Comparison of ENCODE assay signal across 14 cellular contexts in genomic region chr16:1981972-1982574, GRCh38. TPM values are rescaled to one million over a fixed set of nuclear protein-coding genes. Genes with fewer than 3 reads are reported as not detected.
DNase-seq lines count a peak whose midpoint lies in the region; ATAC-seq, FAIRE-seq and TF ChIP-seq lines count a peak whose summit lies in the region.
"Had no signal": no experiment of that assay in that cellular context is flagged by ENCODE, and none has a peak within 500 bp of the region (broad histone marks: within the 10 kb centered on the region; RNA-seq: fewer than 3 reads in every experiment).

No MANE protein-coding gene starts in this region.

- intact Hi-C loops in K562 (cut with micrococcal nuclease) (no loop called here), psoas muscle (cut with DNase I) (no loop called here)

- CTCF ChIA-PET in K562 (lab: Yijun Ruan, JAX; ENCODE audit: low intra/inter-chr PET ratio): interaction anchor here (0.6 kb wide), 1 partner anchor 127 kb away, joined by 3 read pairs; no protein-coding TSS in a partner anchor

- H3K4me1 Mint-ChIP-seq in neural crest cell: peaks cover 30% of the 10 kb centered on the region
- peaks cover 53% of the 10 kb centered on the region for H3K4me1 Mint-ChIP-seq in stimulated activated naive CD8-positive, alpha-beta T cell treated with anti-CD3 and anti-CD28 coated beads, Interleukin-15, amount 100 ng/mL, for 72 hours

- TF ChIP-seq CTCF in K562 (IDR thresholded peaks at IDR 0.05 in 2 of 3, conservative IDR thresholded peaks at IDR 0.05 in 1 of 3; ENCODE audit: insufficient read depth in 2 of 3, low read depth in 1 of 3, low read length in 3 of 3): no peak
- TF ChIP-seq CTCF in neural crest cell (conservative IDR thresholded peaks at IDR 0.05): no peak
- no peak for TF ChIP-seq CTCF in psoas muscle (IDR thresholded peaks at IDR 0.05)

- peaks cover 63% of the 10 kb centered on the region for H3K27me3 Mint-ChIP-seq in neural crest cell (ENCODE audit: low read depth)
- H3K27me3 Mint-ChIP-seq in stimulated activated naive CD8-positive, alpha-beta T cell treated with anti-CD3 and anti-CD28 coated beads, Interleukin-15, amount 100 ng/mL, for 72 hours: peaks cover 46% of the 10 kb centered on the region

- peaks cover 6% of the 10 kb centered on the region for H3K36me3 Mint-ChIP-seq in neural crest cell (ENCODE audit: low read depth)

- TF ChIP-seq RAD21 in K562 (CRISPR knock-in tag; conservative IDR thresholded peaks at IDR 0.05 in 1 of 2, IDR thresholded peaks at IDR 0.05 in 1 of 2): no peak

- DNase-seq in NCI-H524 (lab: John Stamatoyannopoulos, UW) (peak; percentile 47 to 50), NCI-H524 treated with DMSO at 0.1 percent for 48 hours (lab: John Stamatoyannopoulos, UW) (no peak), LoVo (ENCODE audit: low spot score) (peak; percentile 40), K562 (ENCODE audit: extremely low read depth in 1 of 4, low spot score in 3 of 4) (no peak), neural crest cell (ENCODE audit: low read depth, low spot score) (no peak), psoas muscle (no peak), kidney glomerular epithelial cell (lab: John Stamatoyannopoulos, UW) (no peak)
- no peak for DNase-seq in stimulated activated naive CD8-positive, alpha-beta T cell treated with anti-CD3 and anti-CD28 coated beads, Interleukin-15, amount 100 ng/mL, for 72 hours
- DNase-seq: esophagus squamous epithelium, T1000 had no signal

- peak; percentile 57 for TF ChIP-seq POLR2A in K562 (conservative IDR thresholded peaks at IDR 0.05)

- H3K27ac Mint-ChIP-seq in neural crest cell (ENCODE audit: unreplicated experiment): no peak overlapping the region
- no peak overlapping the region for H3K27ac Mint-ChIP-seq in stimulated activated naive CD8-positive, alpha-beta T cell treated with anti-CD3 and anti-CD28 coated beads, Interleukin-15, amount 100 ng/mL, for 72 hours

- H2AFZ ChIP-seq in K562 (ENCODE audit: low read depth, low read length): no peak overlapping the region

- no peaks in the 10 kb centered on the region for H3K9me3 Mint-ChIP-seq in neural crest cell
- H3K9me3 Mint-ChIP-seq in stimulated activated naive CD8-positive, alpha-beta T cell treated with anti-CD3 and anti-CD28 coated beads, Interleukin-15, amount 100 ng/mL, for 72 hours: no peaks in the 10 kb centered on the region
- H3K9me3 Mint-ChIP-seq: stimulated activated naive CD8-positive, alpha-beta T cell treated with anti-CD3 and anti-CD28 coated beads, Interleukin-15, Interleukin-2, amounts not matched to agents 100 ng/mL and 50 ng/mL, for 24 hours had no signal

- H3K27ac ChIP-seq in K562 (ENCODE audit: extremely low read depth, low read depth, low read length) (no peak overlapping the region), psoas muscle (no peak overlapping the region)

- FAIRE-seq in K562 (lab: Jason Lieb, UNC): no peak
- FAIRE-seq: bronchial epithelial cell had no signal

- H3K27me3 ChIP-seq in K562 (ENCODE audit: control insufficient read depth in 2 of 2, insufficient read depth in 2 of 2, low read length in 2 of 2) (no peaks in the 10 kb centered on the region), psoas muscle (ENCODE audit: insufficient read depth in 3 of 3, low read length in 2 of 3) (no peaks in the 10 kb centered on the region)

- no peak overlapping the region for H3K4me3 ChIP-seq in K562
- H3K4me3 ChIP-seq in psoas muscle: no peak overlapping the region
- H3K4me3 ChIP-seq: esophagus squamous epithelium had no signal

- TF ChIP-seq EP300 in K562 (IDR thresholded peaks at IDR 0.05; ENCODE audit: low read length): no peak

- H3K36me3 ChIP-seq in K562 (ENCODE audit: control insufficient read depth, insufficient read depth, low read length) (peaks cover 44% of the 10 kb centered on the region; the same call in 2 of the 3 replicates), psoas muscle (ENCODE audit: insufficient read depth in 1 of 2, low read depth in 1 of 2) (peaks cover 9 to 43% of the 10 kb centered on the region in 2 donors)

- 22% methylated on average over 6 of the region's 6 CpGs for WGBS in K562 (ENCODE audit: insufficient coverage, low coverage, missing lambda C conversion rate)
- WGBS in psoas muscle, 3 donors: 31 to 41% (median 35%) methylated on average over 6 of the region's 6 CpGs

- POLR2A ChIA-PET in K562 (lab: Yijun Ruan, JAX): interaction anchor here (0.8 to 10.2 kb wide), 5 partner anchors 8 to 173 kb away, joined by 3 to 103 read pairs (median 4); partner anchors contain the start of genes RNF151, RPS2, TBL3 and TRAF7

- peak overlapping the region; percentile 85 for H3K4me3 Mint-ChIP-seq in neural crest cell
- H3K4me3 Mint-ChIP-seq in stimulated activated naive CD8-positive, alpha-beta T cell treated with anti-CD3 and anti-CD28 coated beads, Interleukin-15, amount 100 ng/mL, for 72 hours: no peak overlapping the region

- H3K9me1 ChIP-seq in K562 (ENCODE audit: control insufficient read depth, insufficient read depth, low read length): no peaks in the 10 kb centered on the region

- H3K9ac ChIP-seq in K562 (ENCODE audit: insufficient read depth in 1 of 2, low read depth in 2 of 2, low read length in 2 of 2): peak overlapping the region in 1 of 2 experiments; percentile 20; a peak in 1 of 4 replicates

- H3K4me1 ChIP-seq in K562 (replicated peaks in 1 of 2; ENCODE audit: control insufficient read depth in 2 of 2, insufficient read depth in 2 of 2, low read length in 2 of 2) (peaks cover 6 to 83% of the 10 kb centered on the region in 2 experiments; a peak in 4 of 5 replicates), psoas muscle (peaks cover 32% of the 10 kb centered on the region)

- no peaks in the 10 kb centered on the region for H3K9me3 ChIP-seq in K562 (replicated peaks; ENCODE audit: control insufficient read depth, insufficient read depth, low read depth, low read length)
- H3K9me3 ChIP-seq in psoas muscle: no peaks in the 10 kb centered on the region
- H3K9me3 ChIP-seq: esophagus squamous epithelium had no signal

- no peaks in the 10 kb centered on the region for H4K20me1 ChIP-seq in K562 (replicated peaks; ENCODE audit: control insufficient read depth, insufficient read depth, low read length)

- in situ Hi-C loops in K562 (cut with MboI): no loop called here

- ATAC-seq in K562: no peak
- ATAC-seq in psoas muscle: no peak
- ATAC-seq in stimulated activated naive CD8-positive, alpha-beta T cell treated with anti-CD3 and anti-CD28 coated beads, Interleukin-15, amount 100 ng/mL, for 72 hours: no peak

- BruUV-seq in K562 (replicated peaks; lab: Mats Ljungman, UMichigan): no TSS peak

- no peak overlapping the region for H3K4me2 ChIP-seq in K562 (ENCODE audit: insufficient read depth, low read length)

- peaks cover 16% of the 10 kb centered on the region for H3K79me2 ChIP-seq in K562 (ENCODE audit: control insufficient read depth, insufficient read depth, low read length)

RNA-seq across cellular contexts. Expression of gene NOXO1, which starts 0.8 kb away (rescaled TPM):
- 0.67 TPM in 1 of 2 replicates, not detected in the other for total RNA-seq in K562 (2011; cell fraction: chromatin; rRNA removed; ENCODE audit: low replicate concordance)
- 0.66 TPM in 1 of 2 replicates, not detected in the other for total RNA-seq in K562 (2011; cell fraction: nucleolus; rRNA removed)
- not detected in 2 replicates for total RNA-seq in K562 (2011; cell fraction: nucleoplasm; rRNA removed)
- not detected in 2 replicates for total RNA-seq in K562 (2014; rRNA removed)
- not detected in 2 replicates for total RNA-seq in K562 (2014; rRNA removed; fragmentation: Illumina TruSeq; extraction: Trizol)
- total RNA-seq in K562 (2015; rRNA removed; fragmentation: Illumina TruSeq; extraction: Trizol): not detected in 2 replicates
- total RNA-seq in K562 (2021): not detected in 2 replicates
- polyA plus RNA-seq in K562 (2011; rRNA removed): not detected in 2 replicates
- not detected in 2 replicates for polyA plus RNA-seq in K562 (2011; cell fraction: cytosol; rRNA removed)
- polyA plus RNA-seq in K562 (2011; cell fraction: nucleus; rRNA removed): 0.62 and 0.75 TPM in 2 replicates
- polyA plus RNA-seq in K562 (2012): not detected in 2 replicates
- not detected in 2 replicates for polyA plus RNA-seq in K562 (2014; fragmentation: Illumina TruSeq; extraction: Trizol)
- not detected for polyA plus RNA-seq in K562 (2014; fragmentation: Nextera tagmentation; extraction: Ambion mirVana)
- not detected in 2 replicates for polyA plus RNA-seq in K562 (2014; rRNA removed)
- polyA minus RNA-seq in K562 (2011; rRNA and poly(A)+ RNA removed): not detected in 2 replicates
- not detected in 2 replicates for polyA minus RNA-seq in K562 (2011; cell fraction: cytosol; rRNA and poly(A)+ RNA removed)
- polyA minus RNA-seq in K562 (2011; cell fraction: nucleus; rRNA and poly(A)+ RNA removed): 0.33 TPM in 1 of 2 replicates, not detected in the other
- total RNA-seq in neural crest cell: 0.63 and 0.75 TPM in 2 replicates
- total RNA-seq in psoas muscle: under 1 TPM in 1 of 4 donors, not detected in 3; 0.20 TPM
- polyA plus RNA-seq in psoas muscle: under 1 TPM; 0.27 to 0.77 (median 0.39) TPM
- total RNA-seq: G401 had no signal

RNA-seq across cellular contexts. Expression of gene GFER, which starts 1.9 kb away (rescaled TPM):
- total RNA-seq in K562 (2011; cell fraction: chromatin; rRNA removed; ENCODE audit: low replicate concordance): 9.2 and 25.2 TPM in 2 replicates
- 28.7 TPM in 2 replicates for total RNA-seq in K562 (2011; cell fraction: nucleolus; rRNA removed)
- total RNA-seq in K562 (2011; cell fraction: nucleoplasm; rRNA removed): 18.7 and 18.8 TPM in 2 replicates
- 46.2 and 67.8 TPM in 2 replicates for total RNA-seq in K562 (2014; rRNA removed)
- 10.1 and 15.6 TPM in 2 replicates for total RNA-seq in K562 (2014; rRNA removed; fragmentation: Illumina TruSeq; extraction: Trizol)
- total RNA-seq in K562 (2015; rRNA removed; fragmentation: Illumina TruSeq; extraction: Trizol): 22.9 and 26.3 TPM in 2 replicates
- 53.7 and 54.7 TPM in 2 replicates for total RNA-seq in K562 (2021)
- polyA plus RNA-seq in K562 (2011; rRNA removed): 16.5 and 28.7 TPM in 2 replicates
- 18.4 and 31.1 TPM in 2 replicates for polyA plus RNA-seq in K562 (2011; cell fraction: cytosol; rRNA removed)
- polyA plus RNA-seq in K562 (2011; cell fraction: nucleus; rRNA removed): 30.1 and 38.7 TPM in 2 replicates
- polyA plus RNA-seq in K562 (2012): 34.0 and 53.1 TPM in 2 replicates
- polyA plus RNA-seq in K562 (2014; fragmentation: Illumina TruSeq; extraction: Trizol): 19.8 and 24.3 TPM in 2 replicates
- polyA plus RNA-seq in K562 (2014; fragmentation: Nextera tagmentation; extraction: Ambion mirVana): 1 to 10 TPM; 4.3 to 5.1 TPM
- 45.4 and 46.8 TPM in 2 replicates for polyA plus RNA-seq in K562 (2014; rRNA removed)
- polyA minus RNA-seq in K562 (2011; rRNA and poly(A)+ RNA removed): 3.4 and 4.4 TPM in 2 replicates
- polyA minus RNA-seq in K562 (2011; cell fraction: cytosol; rRNA and poly(A)+ RNA removed): 16.9 and 22.0 TPM in 2 replicates
- 14.0 and 16.9 TPM in 2 replicates for polyA minus RNA-seq in K562 (2011; cell fraction: nucleus; rRNA and poly(A)+ RNA removed)
- 42.5 and 43.3 TPM in 2 replicates for total RNA-seq in neural crest cell
- total RNA-seq in psoas muscle: 10 to 100 TPM; 18.9 to 34.2 (median 28.4) TPM
- 10 to 100 TPM; 40.0 to 53.2 (median 43.5) TPM for polyA plus RNA-seq in psoas muscle

RNA-seq across cellular contexts. Expression of gene SYNGR3, which starts 7.7 kb away (rescaled TPM):
- 9.9 and 36.5 TPM in 2 replicates for total RNA-seq in K562 (2011; cell fraction: chromatin; rRNA removed; ENCODE audit: low replicate concordance)
- total RNA-seq in K562 (2011; cell fraction: nucleolus; rRNA removed): 44.1 and 46.0 TPM in 2 replicates
- 27.9 and 32.7 TPM in 2 replicates for total RNA-seq in K562 (2011; cell fraction: nucleoplasm; rRNA removed)
- total RNA-seq in K562 (2014; rRNA removed) (69.2 and 110 TPM in 2 replicates), K562 (2014; rRNA removed; fragmentation: Illumina TruSeq; extraction: Trizol) (17.8 and 20.7 TPM in 2 replicates), K562 (2015; rRNA removed; fragmentation: Illumina TruSeq; extraction: Trizol) (24.4 and 28.6 TPM in 2 replicates), K562 (2021) (61.9 and 68.8 TPM in 2 replicates), neural crest cell (2.1 and 2.2 TPM in 2 replicates), psoas muscle (under 1 TPM in 3 of 4 donors, not detected in 1; 0.24 to 0.52 (median 0.25) TPM)
- polyA plus RNA-seq in K562 (2011; rRNA removed) (36.3 and 38.3 TPM in 2 replicates), K562 (2014; fragmentation: Illumina TruSeq; extraction: Trizol) (41.5 and 44.1 TPM in 2 replicates), K562 (2014; fragmentation: Nextera tagmentation; extraction: Ambion mirVana) (1 to 10 TPM; 3.7 to 4.4 TPM), K562 (2014; rRNA removed) (47.7 and 69.1 TPM in 2 replicates), psoas muscle (under 1 TPM; 0.24 to 0.85 (median 0.25) TPM)
- polyA plus RNA-seq in K562 (2011; cell fraction: cytosol; rRNA removed): 65.6 and 158 TPM in 2 replicates
- 37.4 and 52.6 TPM in 2 replicates for polyA plus RNA-seq in K562 (2011; cell fraction: nucleus; rRNA removed)
- 49.8 and 53.8 TPM in 2 replicates for polyA plus RNA-seq in K562 (2012)
- 14.7 and 22.4 TPM in 2 replicates for polyA minus RNA-seq in K562 (2011; rRNA and poly(A)+ RNA removed)
- 42.2 and 50.7 TPM in 2 replicates for polyA minus RNA-seq in K562 (2011; cell fraction: cytosol; rRNA and poly(A)+ RNA removed)
- polyA minus RNA-seq in K562 (2011; cell fraction: nucleus; rRNA and poly(A)+ RNA removed): 16.2 and 16.4 TPM in 2 replicates

RNA-seq across cellular contexts. Expression of gene TBL3, which starts 10.2 kb away (rescaled TPM):
- total RNA-seq in K562 (2011; cell fraction: chromatin; rRNA removed; ENCODE audit: low replicate concordance): 18.2 and 103 TPM in 2 replicates
- 94.2 and 142 TPM in 2 replicates for total RNA-seq in K562 (2011; cell fraction: nucleolus; rRNA removed)
- 30.2 and 40.8 TPM in 2 replicates for total RNA-seq in K562 (2011; cell fraction: nucleoplasm; rRNA removed)
- total RNA-seq in K562 (2014; rRNA removed) (115 and 117 TPM in 2 replicates), K562 (2014; rRNA removed; fragmentation: Illumina TruSeq; extraction: Trizol) (2.6 and 8.0 TPM in 2 replicates), K562 (2015; rRNA removed; fragmentation: Illumina TruSeq; extraction: Trizol) (24.5 and 28.3 TPM in 2 replicates), K562 (2021) (106 and 108 TPM in 2 replicates), neural crest cell (39.5 and 39.6 TPM in 2 replicates), psoas muscle (10 to 100 TPM; 31.5 to 41.8 (median 40.7) TPM)
- polyA plus RNA-seq in K562 (2011; rRNA removed) (21.1 and 53.1 TPM in 2 replicates), K562 (2014; fragmentation: Illumina TruSeq; extraction: Trizol) (47.3 and 78.3 TPM in 2 replicates), K562 (2014; fragmentation: Nextera tagmentation; extraction: Ambion mirVana) (1 to 10 TPM in 1 of 2 experiments, under 1 TPM in 1; 0.97 to 7.2 TPM), K562 (2014; rRNA removed) (56.5 and 80.8 TPM in 2 replicates), psoas muscle (10 to 100 TPM; 51.6 to 78.0 (median 55.8) TPM)
- polyA plus RNA-seq in K562 (2011; cell fraction: cytosol; rRNA removed): 43.4 and 116 TPM in 2 replicates
- polyA plus RNA-seq in K562 (2011; cell fraction: nucleus; rRNA removed): 109 and 185 TPM in 2 replicates
- 65.0 and 71.4 TPM in 2 replicates for polyA plus RNA-seq in K562 (2012)
- 24.5 and 41.6 TPM in 2 replicates for polyA minus RNA-seq in K562 (2011; rRNA and poly(A)+ RNA removed)
- polyA minus RNA-seq in K562 (2011; cell fraction: cytosol; rRNA and poly(A)+ RNA removed): 108 and 113 TPM in 2 replicates
- 42.1 and 44.9 TPM in 2 replicates for polyA minus RNA-seq in K562 (2011; cell fraction: nucleus; rRNA and poly(A)+ RNA removed)

RNA-seq across cellular contexts. Expression of gene RNF151, which starts 15.4 kb away (rescaled TPM):
- total RNA-seq in K562 (2011; cell fraction: chromatin; rRNA removed; ENCODE audit: low replicate concordance): 0.44 TPM in 1 of 2 replicates, not detected in the other
- 0.79 TPM in 1 of 2 replicates, not detected in the other for total RNA-seq in K562 (2011; cell fraction: nucleolus; rRNA removed)
- not detected in 2 replicates for total RNA-seq in K562 (2011; cell fraction: nucleoplasm; rRNA removed)
- not detected in 2 replicates for total RNA-seq in K562 (2014; rRNA removed)
- total RNA-seq in K562 (2014; rRNA removed; fragmentation: Illumina TruSeq; extraction: Trizol): not detected in 2 replicates
- not detected in 2 replicates for total RNA-seq in K562 (2015; rRNA removed; fragmentation: Illumina TruSeq; extraction: Trizol)
- total RNA-seq in K562 (2021): not detected in 2 replicates
- not detected in 2 replicates for polyA plus RNA-seq in K562 (2011; rRNA removed)
- polyA plus RNA-seq in K562 (2011; cell fraction: cytosol; rRNA removed): 0.10 and 0.13 TPM in 2 replicates
- polyA plus RNA-seq in K562 (2011; cell fraction: nucleus; rRNA removed): 0.21 TPM in 1 of 2 replicates, not detected in the other
- polyA plus RNA-seq in K562 (2012): not detected in 2 replicates
- polyA plus RNA-seq in K562 (2014; fragmentation: Illumina TruSeq; extraction: Trizol): not detected in 2 replicates
- polyA plus RNA-seq in K562 (2014; fragmentation: Nextera tagmentation; extraction: Ambion mirVana): not detected
- not detected in 2 replicates for polyA plus RNA-seq in K562 (2014; rRNA removed)
- not detected in 2 replicates for polyA minus RNA-seq in K562 (2011; rRNA and poly(A)+ RNA removed)
- polyA minus RNA-seq in K562 (2011; cell fraction: cytosol; rRNA and poly(A)+ RNA removed): not detected in 2 replicates
- polyA minus RNA-seq in K562 (2011; cell fraction: nucleus; rRNA and poly(A)+ RNA removed): not detected in 2 replicates
- total RNA-seq in neural crest cell: not detected in 2 replicates
- not detected for total RNA-seq in psoas muscle
- polyA plus RNA-seq in psoas muscle: not detected
- total RNA-seq: bronchial epithelial cell, esophagus squamous epithelium, G401 had no signal
- polyA plus RNA-seq: neural cell had no signal

Comparison
In these comparisons a context has a peak if more than half of its experiments do, and no peak if none do; other contexts are left out.
1. DNase-seq: peak in NCI-H524 (2 of 2) and LoVo (single experiment); none in NCI-H524 treated with DMSO at 0.1 percent for 48 hours (single experiment), K562 (0 of 4), neural crest cell (single experiment), psoas muscle (0 of 2), stimulated activated naive CD8-positive, alpha-beta T cell treated with anti-CD3 and anti-CD28 coated beads, Interleukin-15, amount 100 ng/mL, for 72 hours (0 of 2) and kidney glomerular epithelial cell (single experiment).